13 cellular contexts compared by ENCODE assay signal in the genomic region with DNA sequence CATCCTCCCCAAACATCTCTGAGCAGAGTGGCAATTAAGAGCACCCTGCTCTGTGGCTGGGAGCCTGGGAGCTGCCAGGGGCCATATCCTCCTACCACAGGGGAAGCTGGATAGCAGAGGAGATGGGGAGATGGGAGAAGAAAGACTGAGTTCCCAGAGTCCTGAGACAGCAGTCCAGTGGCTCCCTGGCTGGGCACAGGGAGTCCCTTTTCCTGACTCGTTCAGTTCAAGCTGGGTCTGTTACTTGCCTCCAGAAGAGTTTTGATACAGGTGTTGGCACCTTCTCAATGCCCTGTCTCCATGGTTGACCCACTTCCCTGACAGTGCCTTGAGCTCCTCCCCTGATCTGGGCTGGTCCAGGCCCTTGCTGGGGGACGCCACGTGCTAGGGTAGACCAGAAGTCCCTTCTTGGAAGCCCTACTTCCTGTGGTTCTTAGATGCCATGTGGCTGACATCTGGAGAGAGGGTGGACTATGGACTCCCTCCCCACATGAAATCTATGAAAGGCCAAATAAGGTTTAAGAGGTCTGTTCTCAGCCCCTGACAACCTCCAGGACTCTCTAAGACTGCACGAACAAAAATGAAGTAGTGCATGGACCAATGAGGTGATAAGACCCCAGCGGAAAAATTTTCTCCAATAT.
DNase-seq lines count a peak whose midpoint lies in the region; ATAC-seq, FAIRE-seq and TF ChIP-seq lines count a peak whose summit lies in the region.
"Had no signal": no experiment of that assay in that cellular context is flagged by ENCODE, and none has a peak within 500 bp of the region (broad histone marks: within the 10 kb centered on the region; RNA-seq: fewer than 3 reads in every experiment).

No MANE protein-coding gene starts in this region.

- CTCF ChIA-PET in activated CD4-positive, alpha-beta memory T cell treated with anti-CD3 and anti-CD28 coated beads for 36 hours (lab: Charles Lee), result no interaction called here

- H3K4me3 Mint-ChIP-seq in activated CD4-positive, alpha-beta memory T cell treated with anti-CD3 and anti-CD28 coated beads for 36 hours, result peak overlapping the region; percentile 77
- H3K4me3 Mint-ChIP-seq: GM23338 had no signal

- no peak overlapping the region for H2AFZ ChIP-seq in parathyroid adenoma
- H2AFZ ChIP-seq: GM23338 had no signal

- H3K36me3 ChIP-seq in BLaER1, result no peaks in the 10 kb centered on the region
- H3K36me3 ChIP-seq in gastroesophageal sphincter, result no peaks in the 10 kb centered on the region
- no peaks in the 10 kb centered on the region for H3K36me3 ChIP-seq in parathyroid adenoma (ENCODE audit: control insufficient read depth, insufficient read depth, low read length)

- FAIRE-seq in GM12892 (lab: Jason Lieb, UNC) (no peak), frontal cortex (lab: Jason Lieb, UNC) (no peak)
- FAIRE-seq: bronchial epithelial cell, urothelium cell line had no signal

- TF ChIP-seq POLR2A in gastroesophageal sphincter (IDR thresholded peaks at IDR 0.05), result no peak
- no peak for TF ChIP-seq POLR2A in GM12892 (IDR thresholded peaks at IDR 0.05; ENCODE audit: low read depth, low read length)

- H3K4me3 ChIP-seq in BLaER1 (no peak overlapping the region), gastroesophageal sphincter (no peak overlapping the region), parathyroid adenoma (ENCODE audit: low read depth, low read length) (no peak overlapping the region)
- H3K4me3 ChIP-seq: GM23338 had no signal

- peaks cover 57% of the 10 kb centered on the region for H3K4me1 ChIP-seq in BLaER1
- H3K4me1 ChIP-seq in gastroesophageal sphincter, result peaks cover 9 to 83% (median 40%) of the 10 kb centered on the region in 3 donors
- peaks cover 19% of the 10 kb centered on the region for H3K4me1 ChIP-seq in parathyroid adenoma

- H3K9me3 Mint-ChIP-seq in activated CD4-positive, alpha-beta memory T cell treated with anti-CD3 and anti-CD28 coated beads for 36 hours, result peaks cover 8% of the 10 kb centered on the region

- TF ChIP-seq EP300 in gastroesophageal sphincter (IDR thresholded peaks at IDR 0.05), result no peak

- H3K79me2 ChIP-seq in parathyroid adenoma, result no peaks in the 10 kb centered on the region

- H3K27me3 ChIP-seq in BLaER1, result no peaks in the 10 kb centered on the region
- H3K27me3 ChIP-seq in gastroesophageal sphincter, result no peaks in the 10 kb centered on the region
- H3K27me3 ChIP-seq in parathyroid adenoma (ENCODE audit: control insufficient read depth, insufficient read depth, low read length), result no peaks in the 10 kb centered on the region

- no peaks in the 10 kb centered on the region for H4K20me1 ChIP-seq in BLaER1

- intact Hi-C loops in activated CD4-positive, alpha-beta memory T cell treated with anti-CD3 and anti-CD28 coated beads for 36 hours (cut with micrococcal nuclease), result no loop called here

- ATAC-seq in gastroesophageal sphincter (no peak), HG03045 (IDR thresholded peaks at IDR 0.05; ENCODE audit: unreplicated experiment) (no peak)
- ATAC-seq: GM23338 had no signal

- H3K27ac Mint-ChIP-seq in activated CD4-positive, alpha-beta memory T cell treated with anti-CD3 and anti-CD28 coated beads for 36 hours, result peak overlapping the region; percentile 98
- H3K27ac Mint-ChIP-seq: GM23338 had no signal

- H3K27me3 Mint-ChIP-seq in activated CD4-positive, alpha-beta memory T cell treated with anti-CD3 and anti-CD28 coated beads for 36 hours, result no peaks in the 10 kb centered on the region

- WGBS in gastroesophageal sphincter (ENCODE audit: low coverage in 1 of 2), 2 donors, result 93% methylated on average over 2 of the region's 5 CpGs; no CpG with 5 or more reads in 1 of the 2 donors

- TF ChIP-seq CTCF in gastroesophageal sphincter (IDR thresholded peaks at IDR 0.05) (no peak), parathyroid adenoma (IDR thresholded peaks at IDR 0.05) (no peak)

- peaks cover 14% of the 10 kb centered on the region for H3K9me3 ChIP-seq in BLaER1
- H3K9me3 ChIP-seq in gastroesophageal sphincter, result no peaks in the 10 kb centered on the region
- no peaks in the 10 kb centered on the region for H3K9me3 ChIP-seq in parathyroid adenoma (ENCODE audit: control insufficient read depth, low read length)

- peaks cover 21% of the 10 kb centered on the region for H3K36me3 Mint-ChIP-seq in activated CD4-positive, alpha-beta memory T cell treated with anti-CD3 and anti-CD28 coated beads for 36 hours

- POLR2A ChIA-PET in activated CD4-positive, alpha-beta memory T cell treated with anti-CD3 and anti-CD28 coated beads for 36 hours (lab: Charles Lee), result interaction anchor here (0.7 to 5.5 kb wide), 2 partner anchors 12 to 18 kb away, joined by 4 to 71 read pairs; no protein-coding TSS in a partner anchor

- H3K4me2 ChIP-seq in BLaER1, result peak overlapping the region; percentile 96
- H3K4me2 ChIP-seq in parathyroid adenoma (ENCODE audit: low read length), result no peak overlapping the region
- H3K4me2 ChIP-seq: GM23338 had no signal

- H3K9ac ChIP-seq in BLaER1 (no peak overlapping the region), parathyroid adenoma (no peak overlapping the region)

- no peak for DNase-seq in activated CD4-positive, alpha-beta memory T cell treated with anti-CD3 and anti-CD28 coated beads for 36 hours
- DNase-seq in GM12892 (ENCODE audit: insufficient read length) (no peak), frontal cortex (ENCODE audit: low spot score in 2 of 2) (no peak), SK-N-DZ (ENCODE audit: low spot score) (no peak)
- DNase-seq: NCI-H2029, occipital lobe had no signal

- peaks cover 70% of the 10 kb centered on the region for H3K4me1 Mint-ChIP-seq in activated CD4-positive, alpha-beta memory T cell treated with anti-CD3 and anti-CD28 coated beads for 36 hours (ENCODE audit: low read depth)

- H3K27ac ChIP-seq in BLaER1 (0 out of 2 replicates have a peak overlapping the region, but pooled peaks have one; percentile 5), gastroesophageal sphincter (peak overlapping the region in 3 of 4 donors; percentile 97 to 99 (median 98)), parathyroid adenoma (peak overlapping the region; percentile 99)

Comparison
In these comparisons a context has a peak if more than half of its experiments do, and no peak if none do; other contexts are left out.
1. H3K27ac ChIP-seq: peak in every context shown above with its lines; median percentile 99 in parathyroid adenoma; 98 in gastroesophageal sphincter; 5 in BLaER1.